ENCODE assay signal across 8 cellular contexts in genomic region chr4:85501145-85501544, GRCh38. TPM values are rescaled to one million over a fixed set of nuclear protein-coding genes. Genes with fewer than 3 reads are reported as not detected.
"Had no signal": no experiment of that assay in that cellular context is flagged by ENCODE, and none has a peak within 500 bp of the region (broad histone marks: within the 10 kb centered on the region; RNA-seq: fewer than 3 reads in every experiment).

No MANE protein-coding gene starts in this region.

RNA-seq across cellular contexts. Expression of gene ARHGAP24, which starts 26.2 kb away (rescaled TPM):
- total RNA-seq: activated CD4-positive, alpha-beta memory T cell treated with anti-CD3 and anti-CD28 coated beads, Interleukin-2, amount 10 ng/mL, durations not matched to agents 7 days and 5 days; activated CD4-positive, alpha-beta T cell treated with anti-CD3 and anti-CD28 coated beads for 36 hours; activated CD4-positive, alpha-beta T cell treated with anti-CD3 and anti-CD28 coated beads, Interleukin-2, amount 10 ng/mL, durations not matched to agents 7 days and 5 days; activated CD8-positive, alpha-beta memory T cell treated with anti-CD3 and anti-CD28 coated beads, Interleukin-2, amount 10 ng/mL, durations not matched to agents 7 days and 5 days; activated CD8-positive, alpha-beta T cell treated with anti-CD3 and anti-CD28 coated beads, Interleukin-2, amount 10 ng/mL, durations not matched to agents 7 days and 5 days; activated T-helper 2 cell treated with anti-CD3 and anti-CD28 coated beads, Interferon-gamma antibody, Interleukin-2, Interleukin-4, amounts not matched to agents 10 μg/mL and 5 μg/mL and 100 μg/mL, durations not matched to agents 14 hours and 24 hours and 36 hours; T-helper 1 cell treated with Interleukin-12 subunit alpha and Interleukin-12 subunit beta and Interleukin-4 antibody, amounts not matched to agents 30 ng/mL and 1 ng/mL, for 36 hours; T-helper 2 cell treated with Interferon-gamma antibody and Interleukin-4, amounts not matched to agents 100 ng/mL and 5 ng/mL, for 36 hours had no signal
